1 cellular context compared by ENCODE assay signal in the genomic region with DNA sequence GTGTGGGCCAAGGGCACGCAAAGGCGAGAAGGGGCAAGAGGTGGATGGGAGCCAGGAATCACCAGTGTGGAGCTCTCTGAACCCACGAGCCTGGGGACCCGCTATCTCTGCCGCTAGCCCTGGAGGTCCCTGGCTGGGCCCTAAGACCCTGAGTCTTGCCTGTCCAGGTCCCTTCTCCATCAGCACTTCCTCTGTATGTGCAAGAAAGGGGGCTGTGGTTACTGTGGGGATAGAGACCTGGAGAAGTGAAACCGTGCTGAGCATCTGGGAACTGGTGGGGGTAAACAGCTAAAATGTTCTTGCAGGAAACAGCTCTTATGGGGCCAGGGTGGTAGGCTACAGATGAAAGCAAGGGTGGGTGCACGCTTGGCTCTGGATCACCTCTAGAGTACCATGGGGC.
TF ChIP-seq lines count a peak whose summit lies in the region.

No MANE protein-coding gene starts in this region.

TF ChIP-seq in GM23338, 12 proteins besides CTCF, POLR2A, EP300 and RAD21 (continued from another document):
- TF ChIP-seq, protein P1, sequence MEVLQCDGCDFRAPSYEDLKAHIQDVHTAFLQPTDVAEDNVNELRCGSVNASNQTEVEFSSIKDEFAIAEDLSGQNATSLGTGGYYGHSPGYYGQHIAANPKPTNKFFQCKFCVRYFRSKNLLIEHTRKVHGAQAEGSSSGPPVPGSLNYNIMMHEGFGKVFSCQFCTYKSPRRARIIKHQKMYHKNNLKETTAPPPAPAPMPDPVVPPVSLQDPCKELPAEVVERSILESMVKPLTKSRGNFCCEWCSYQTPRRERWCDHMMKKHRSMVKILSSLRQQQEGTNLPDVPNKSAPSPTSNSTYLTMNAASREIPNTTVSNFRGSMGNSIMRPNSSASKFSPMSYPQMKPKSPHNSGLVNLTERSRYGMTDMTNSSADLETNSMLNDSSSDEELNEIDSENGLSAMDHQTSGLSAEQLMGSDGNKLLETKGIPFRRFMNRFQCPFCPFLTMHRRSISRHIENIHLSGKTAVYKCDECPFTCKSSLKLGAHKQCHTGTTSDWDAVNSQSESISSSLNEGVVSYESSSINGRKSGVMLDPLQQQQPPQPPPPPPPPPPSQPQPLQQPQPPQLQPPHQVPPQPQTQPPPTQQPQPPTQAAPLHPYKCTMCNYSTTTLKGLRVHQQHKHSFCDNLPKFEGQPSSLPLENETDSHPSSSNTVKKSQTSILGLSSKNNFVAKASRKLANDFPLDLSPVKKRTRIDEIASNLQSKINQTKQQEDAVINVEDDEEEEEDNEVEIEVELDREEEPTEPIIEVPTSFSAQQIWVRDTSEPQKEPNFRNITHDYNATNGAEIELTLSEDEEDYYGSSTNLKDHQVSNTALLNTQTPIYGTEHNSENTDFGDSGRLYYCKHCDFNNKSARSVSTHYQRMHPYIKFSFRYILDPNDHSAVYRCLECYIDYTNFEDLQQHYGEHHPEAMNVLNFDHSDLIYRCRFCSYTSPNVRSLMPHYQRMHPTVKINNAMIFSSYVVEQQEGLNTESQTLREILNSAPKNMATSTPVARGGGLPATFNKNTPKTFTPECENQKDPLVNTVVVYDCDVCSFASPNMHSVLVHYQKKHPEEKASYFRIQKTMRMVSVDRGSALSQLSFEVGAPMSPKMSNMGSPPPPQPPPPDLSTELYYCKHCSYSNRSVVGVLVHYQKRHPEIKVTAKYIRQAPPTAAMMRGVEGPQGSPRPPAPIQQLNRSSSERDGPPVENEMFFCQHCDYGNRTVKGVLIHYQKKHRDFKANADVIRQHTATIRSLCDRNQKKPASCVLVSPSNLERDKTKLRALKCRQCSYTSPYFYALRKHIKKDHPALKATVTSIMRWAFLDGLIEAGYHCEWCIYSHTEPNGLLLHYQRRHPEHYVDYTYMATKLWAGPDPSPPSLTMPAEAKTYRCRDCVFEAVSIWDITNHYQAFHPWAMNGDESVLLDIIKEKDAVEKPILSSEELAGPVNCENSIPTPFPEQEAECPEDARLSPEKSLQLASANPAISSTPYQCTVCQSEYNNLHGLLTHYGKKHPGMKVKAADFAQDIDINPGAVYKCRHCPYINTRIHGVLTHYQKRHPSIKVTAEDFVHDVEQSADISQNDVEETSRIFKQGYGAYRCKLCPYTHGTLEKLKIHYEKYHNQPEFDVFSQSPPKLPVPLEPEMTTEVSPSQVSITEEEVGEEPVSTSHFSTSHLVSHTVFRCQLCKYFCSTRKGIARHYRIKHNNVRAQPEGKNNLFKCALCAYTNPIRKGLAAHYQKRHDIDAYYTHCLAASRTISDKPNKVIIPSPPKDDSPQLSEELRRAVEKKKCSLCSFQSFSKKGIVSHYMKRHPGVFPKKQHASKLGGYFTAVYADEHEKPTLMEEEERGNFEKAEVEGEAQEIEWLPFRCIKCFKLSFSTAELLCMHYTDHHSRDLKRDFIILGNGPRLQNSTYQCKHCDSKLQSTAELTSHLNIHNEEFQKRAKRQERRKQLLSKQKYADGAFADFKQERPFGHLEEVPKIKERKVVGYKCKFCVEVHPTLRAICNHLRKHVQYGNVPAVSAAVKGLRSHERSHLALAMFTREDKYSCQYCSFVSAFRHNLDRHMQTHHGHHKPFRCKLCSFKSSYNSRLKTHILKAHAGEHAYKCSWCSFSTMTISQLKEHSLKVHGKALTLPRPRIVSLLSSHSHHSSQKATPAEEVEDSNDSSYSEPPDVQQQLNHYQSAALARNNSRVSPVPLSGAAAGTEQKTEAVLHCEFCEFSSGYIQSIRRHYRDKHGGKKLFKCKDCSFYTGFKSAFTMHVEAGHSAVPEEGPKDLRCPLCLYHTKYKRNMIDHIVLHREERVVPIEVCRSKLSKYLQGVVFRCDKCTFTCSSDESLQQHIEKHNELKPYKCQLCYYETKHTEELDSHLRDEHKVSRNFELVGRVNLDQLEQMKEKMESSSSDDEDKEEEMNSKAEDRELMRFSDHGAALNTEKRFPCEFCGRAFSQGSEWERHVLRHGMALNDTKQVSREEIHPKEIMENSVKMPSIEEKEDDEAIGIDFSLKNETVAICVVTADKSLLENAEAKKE (CRISPR knock-in tag; IDR thresholded peaks at IDR 0.05), result no peak
